ENCODE assay signal across 3 cellular contexts in the genomic region with DNA sequence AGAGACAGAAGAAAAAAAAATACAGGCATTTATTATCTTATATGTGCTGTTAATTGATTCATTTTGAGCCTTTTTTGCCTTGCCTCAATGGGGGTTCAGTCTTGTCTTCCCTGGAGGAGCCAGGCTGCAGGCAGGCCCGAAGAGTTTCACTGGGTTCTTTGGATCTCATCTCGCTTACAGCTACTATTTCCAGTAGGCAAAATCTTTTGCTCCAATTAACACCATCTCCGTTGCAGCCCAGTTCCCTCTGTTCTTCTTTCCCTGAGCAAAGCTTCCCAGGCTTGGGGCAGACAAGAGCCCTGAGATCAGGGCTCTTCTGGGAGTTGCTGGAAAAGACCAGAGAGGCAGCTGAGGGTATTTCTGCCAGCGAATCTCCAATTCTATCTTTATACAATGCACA.
"Had no signal": no experiment of that assay in that cellular context is flagged by ENCODE, and none has a peak within 500 bp of the region (broad histone marks: within the 10 kb centered on the region; RNA-seq: fewer than 3 reads in every experiment).

No MANE protein-coding gene starts in this region.

- H3K4me3 ChIP-seq: GM12878 had no signal

- DNase-seq: GDM1, GF-D8 had no signal
